ENCODE assay signal across 18 cellular contexts in genomic region chr13:81990652-81991051, GRCh38.
"Had no signal": no experiment of that assay in that cellular context is flagged by ENCODE, and none has a peak within 500 bp of the region (broad histone marks: within the 10 kb centered on the region; RNA-seq: fewer than 3 reads in every experiment).

No MANE protein-coding gene starts in this region.

- H3K9me3 ChIP-seq: left ventricle myocardium inferior, pancreas, psoas muscle, right atrium auricular region, thyroid gland had no signal

- H3K4me3 ChIP-seq: heart right ventricle, left ventricle myocardium inferior, pancreas, psoas muscle, right atrium auricular region, thyroid gland had no signal

- H3K27me3 ChIP-seq: heart right ventricle, neutrophil, pancreas, right atrium auricular region, thyroid gland had no signal

- H3K36me3 ChIP-seq: heart right ventricle, left ventricle myocardium inferior, neutrophil, pancreas, right atrium auricular region, thyroid gland had no signal

- DNase-seq: activated gamma-delta T cell treated with Interleukin-2 at 50 U/mL for 16 hours; activated T-cell treated with anti-CD3 and anti-CD28 coated beads, Interleukin-2, amount 50 U/mL, for 1 hour; aorta; caudate nucleus; effector CD4-positive, alpha-beta T cell; erythroblast; foreskin fibroblast; heart right ventricle; left ventricle myocardium inferior; naive thymus-derived CD8-positive, alpha-beta T cell; pancreas; psoas muscle; stimulated activated CD4-positive, alpha-beta T cell treated with anti-CD3 and anti-CD28 coated beads, Interleukin-4, amount 100 ng/mL, for 24 hours; stimulated activated naive CD4-positive, alpha-beta T cell treated with Interleukin-2 at 50 U/mL for 16 hours; thyroid gland had no signal

- FAIRE-seq: pancreas, TTC549 had no signal

- H3K27ac ChIP-seq: heart right ventricle, left ventricle myocardium inferior, neutrophil, pancreas, psoas muscle, right atrium auricular region, thyroid gland had no signal

- H3K4me1 ChIP-seq: heart right ventricle, left ventricle myocardium inferior, pancreas, psoas muscle, right atrium auricular region, thyroid gland had no signal
